In genomic region chr3:123703663-123704062, GRCh38 we compare ENCODE assay signal across 8 cellular contexts.
DNase-seq lines count a peak whose midpoint lies in the region; ATAC-seq and TF ChIP-seq lines count a peak whose summit lies in the region.
"Not testable (repeated sequence)": the region's sequence is repeated elsewhere in the genome, so short reads cannot be mapped to it uniquely, and the experiment has no call there.

No MANE protein-coding gene starts in this region.

- TF ChIP-seq EP300 in sigmoid colon (IDR thresholded peaks at IDR 0.05) (peak; percentile 18 to 84 (median 58)), transverse colon (IDR thresholded peaks at IDR 0.05; ENCODE audit: low read depth) (peak; percentile 29)

- intact Hi-C loops in posterior vena cava (cut with DNase I) (loop anchor here in 1 of 2 donors (5.0 kb wide), 1 partner anchor 56 kb away; no protein-coding TSS in a partner anchor), sigmoid colon (cut with DNase I) (loop anchor here (1.0 to 2.0 kb wide), 2 partner anchors 16 to 51 kb away; no protein-coding TSS in a partner anchor), transverse colon (cut with DNase I; ENCODE audit: low total_unique reads) (loop anchor here (5.0 kb wide), 1 partner anchor 51 kb away; no protein-coding TSS in a partner anchor), uterus (cut with DNase I; ENCODE audit: low total_unique reads) (loop anchor here (5.0 kb wide), 1 partner anchor 51 kb away; no protein-coding TSS in a partner anchor)

- H3K9ac ChIP-seq in adipocyte (ENCODE audit: low read length): peak overlapping the region; percentile 12
- H3K9ac ChIP-seq in stomach smooth muscle (ENCODE audit: low read length in 2 of 2): not testable (repeated sequence)

- H3K27ac ChIP-seq in coronary artery (peak overlapping the region; percentile 21 to 98), sigmoid colon (peak overlapping the region; percentile 89 to 98 (median 94)), stomach smooth muscle (ENCODE audit: low read length) (peak overlapping the region; percentile 94), transverse colon (peak overlapping the region; percentile 18 to 87 (median 86)), uterus (peak overlapping the region; percentile 7 to 90)

- not testable (repeated sequence) for TF ChIP-seq CTCF in coronary artery (IDR thresholded peaks at IDR 0.05); sigmoid colon (IDR thresholded peaks at IDR 0.05); transverse colon (IDR thresholded peaks at IDR 0.05); uterus (IDR thresholded peaks at IDR 0.05)

- in situ Hi-C loops in transverse colon (cut with MboI; ENCODE audit: low pct_ligation_motif_present in 1 of 4, low pct_unique_long_range_greater_than_20kb in 1 of 4, low sequenced_read_pairs in 3 of 4): not testable (repeated sequence)

- H3K4me3 ChIP-seq in adipocyte (ENCODE audit: low read length); coronary artery; sigmoid colon; stomach smooth muscle (ENCODE audit: low read length in 2 of 2); transverse colon; uterus: not testable (repeated sequence)

- H3K4me1 ChIP-seq in adipocyte (ENCODE audit: control insufficient read depth, insufficient read depth, low read length) (peaks cover 41% of the 10 kb centered on the region), sigmoid colon (peaks cover 2 to 39% (median 27%) of the 10 kb centered on the region in 4 donors), stomach smooth muscle (ENCODE audit: control insufficient read depth, insufficient read depth, low read length) (peaks cover 42% of the 10 kb centered on the region), transverse colon (peaks cover 0 to 23% (median 3%) of the 10 kb centered on the region in 4 donors)
- not testable (repeated sequence) for H3K4me1 ChIP-seq in uterus

- peak; percentile 5 for ATAC-seq in left lobe of liver

- WGBS in sigmoid colon, 2 donors: 94 to 95% methylated on average over 3 of the region's 3 CpGs
- 92% methylated on average over 3 of the region's 3 CpGs; no CpG with 5 or more reads in 1 of the 2 donors for WGBS in transverse colon (ENCODE audit: low coverage in 1 of 2), 2 donors

- not testable (repeated sequence) for H3K27me3 ChIP-seq in adipocyte (replicated peaks; ENCODE audit: control insufficient read depth, insufficient read depth, low read length); sigmoid colon; stomach smooth muscle (ENCODE audit: control insufficient read depth in 1 of 2, insufficient read depth in 2 of 2, low read length in 2 of 2); transverse colon; uterus

- TF ChIP-seq POLR2A in sigmoid colon (IDR thresholded peaks at IDR 0.05); transverse colon (IDR thresholded peaks at IDR 0.05); uterus (IDR thresholded peaks at IDR 0.05): not testable (repeated sequence)

- H3K9me3 ChIP-seq in adipocyte (ENCODE audit: control insufficient read depth, low read length); sigmoid colon; stomach smooth muscle (ENCODE audit: control insufficient read depth in 2 of 2, low read length in 2 of 2); transverse colon; uterus: not testable (repeated sequence)

- peaks cover 33% of the 10 kb centered on the region for H3K36me3 ChIP-seq in adipocyte (ENCODE audit: control insufficient read depth, insufficient read depth, low read length, severe bottlenecking)
- not testable (repeated sequence) for H3K36me3 ChIP-seq in sigmoid colon; stomach smooth muscle (ENCODE audit: control insufficient read depth in 2 of 2, insufficient read depth in 2 of 2, low read length in 2 of 2); transverse colon; uterus

- DNase-seq in adipocyte (ENCODE audit: low read depth); coronary artery (ENCODE audit: low spot score); left lobe of liver (ENCODE audit: low spot score); transverse colon; uterus: not testable (repeated sequence)
- DNase-seq in posterior vena cava (ENCODE audit: low spot score) (peak; percentile 16), sigmoid colon (peak; percentile 91)
